Comparison of ENCODE assay signal across 1 cellular context in the genomic region with DNA sequence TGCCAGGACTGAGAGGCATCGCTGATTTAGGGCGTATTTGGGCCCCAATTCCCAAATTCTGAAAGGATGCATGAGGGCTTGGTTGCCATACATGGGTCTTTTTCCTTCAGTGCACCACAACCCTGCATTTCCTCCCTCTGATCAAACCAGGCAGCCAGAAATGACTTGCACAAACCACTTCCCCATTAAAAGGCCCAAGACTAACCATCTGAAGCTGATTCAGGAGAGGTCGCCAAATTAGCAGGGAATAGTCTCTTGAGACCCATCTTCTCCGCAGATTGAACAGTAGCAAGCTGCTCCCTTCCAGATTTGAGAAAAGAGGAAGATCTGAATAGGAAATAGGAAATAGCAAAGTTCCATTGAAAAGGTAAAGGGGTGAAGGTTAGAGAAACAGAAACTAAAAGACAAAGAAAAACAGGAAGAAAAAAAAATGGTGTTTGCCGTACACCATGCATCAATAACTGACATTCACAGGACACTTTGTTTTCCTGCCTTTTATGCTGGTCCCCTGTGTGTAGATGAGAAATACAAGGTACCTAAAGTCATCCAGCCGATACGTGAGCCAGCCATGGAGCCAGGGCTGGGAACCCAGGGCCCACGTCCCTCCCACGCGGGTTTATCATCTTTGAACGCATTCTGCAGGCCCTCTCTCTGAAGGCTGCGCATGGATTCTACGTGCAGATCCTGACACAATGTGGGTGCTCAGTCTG.
TF ChIP-seq lines count a peak whose summit lies in the region.

No MANE protein-coding gene starts in this region.

TF ChIP-seq in K562, 482 proteins besides CTCF, POLR2A, EP300 and RAD21 (continued from another document):
- no peak for TF ChIP-seq ZNF175 (CRISPR knock-in tag; IDR thresholded peaks at IDR 0.05; ENCODE audit: low read depth)
- TF ChIP-seq, protein P1, sequence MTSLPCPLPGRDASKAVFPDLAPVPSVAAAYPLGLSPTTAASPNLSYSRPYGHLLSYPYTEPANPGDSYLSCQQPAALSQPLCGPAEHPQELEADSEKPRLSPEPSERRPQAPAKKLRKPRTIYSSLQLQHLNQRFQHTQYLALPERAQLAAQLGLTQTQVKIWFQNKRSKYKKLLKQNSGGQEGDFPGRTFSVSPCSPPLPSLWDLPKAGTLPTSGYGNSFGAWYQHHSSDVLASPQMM (CRISPR knock-in tag; IDR thresholded peaks at IDR 0.05), result no peak
- TF ChIP-seq, protein P2, sequence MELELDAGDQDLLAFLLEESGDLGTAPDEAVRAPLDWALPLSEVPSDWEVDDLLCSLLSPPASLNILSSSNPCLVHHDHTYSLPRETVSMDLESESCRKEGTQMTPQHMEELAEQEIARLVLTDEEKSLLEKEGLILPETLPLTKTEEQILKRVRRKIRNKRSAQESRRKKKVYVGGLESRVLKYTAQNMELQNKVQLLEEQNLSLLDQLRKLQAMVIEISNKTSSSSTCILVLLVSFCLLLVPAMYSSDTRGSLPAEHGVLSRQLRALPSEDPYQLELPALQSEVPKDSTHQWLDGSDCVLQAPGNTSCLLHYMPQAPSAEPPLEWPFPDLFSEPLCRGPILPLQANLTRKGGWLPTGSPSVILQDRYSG (tag; conservative IDR thresholded peaks at IDR 0.05; ENCODE audit: low read depth), result peak; percentile 33; the same call in 1 of the 2 replicates
- TF ChIP-seq, protein P3, sequence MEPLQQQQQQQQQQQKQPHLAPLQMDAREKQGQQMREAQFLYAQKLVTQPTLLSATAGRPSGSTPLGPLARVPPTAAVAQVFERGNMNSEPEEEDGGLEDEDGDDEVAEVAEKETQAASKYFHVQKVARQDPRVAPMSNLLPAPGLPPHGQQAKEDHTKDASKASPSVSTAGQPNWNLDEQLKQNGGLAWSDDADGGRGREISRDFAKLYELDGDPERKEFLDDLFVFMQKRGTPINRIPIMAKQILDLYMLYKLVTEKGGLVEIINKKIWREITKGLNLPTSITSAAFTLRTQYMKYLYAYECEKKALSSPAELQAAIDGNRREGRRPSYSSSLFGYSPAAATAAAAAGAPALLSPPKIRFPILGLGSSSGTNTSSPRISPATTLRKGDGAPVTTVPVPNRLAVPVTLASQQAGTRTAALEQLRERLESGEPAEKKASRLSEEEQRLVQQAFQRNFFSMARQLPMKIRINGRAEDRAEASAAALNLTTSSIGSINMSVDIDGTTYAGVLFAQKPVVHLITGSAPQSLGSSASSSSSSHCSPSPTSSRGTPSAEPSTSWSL (CRISPR knock-in tag; IDR thresholded peaks at IDR 0.05; ENCODE audit: borderline replicate concordance), result no peak
- no peak for TF ChIP-seq MCM3 (IDR thresholded peaks at IDR 0.05)
- TF ChIP-seq, protein P4, sequence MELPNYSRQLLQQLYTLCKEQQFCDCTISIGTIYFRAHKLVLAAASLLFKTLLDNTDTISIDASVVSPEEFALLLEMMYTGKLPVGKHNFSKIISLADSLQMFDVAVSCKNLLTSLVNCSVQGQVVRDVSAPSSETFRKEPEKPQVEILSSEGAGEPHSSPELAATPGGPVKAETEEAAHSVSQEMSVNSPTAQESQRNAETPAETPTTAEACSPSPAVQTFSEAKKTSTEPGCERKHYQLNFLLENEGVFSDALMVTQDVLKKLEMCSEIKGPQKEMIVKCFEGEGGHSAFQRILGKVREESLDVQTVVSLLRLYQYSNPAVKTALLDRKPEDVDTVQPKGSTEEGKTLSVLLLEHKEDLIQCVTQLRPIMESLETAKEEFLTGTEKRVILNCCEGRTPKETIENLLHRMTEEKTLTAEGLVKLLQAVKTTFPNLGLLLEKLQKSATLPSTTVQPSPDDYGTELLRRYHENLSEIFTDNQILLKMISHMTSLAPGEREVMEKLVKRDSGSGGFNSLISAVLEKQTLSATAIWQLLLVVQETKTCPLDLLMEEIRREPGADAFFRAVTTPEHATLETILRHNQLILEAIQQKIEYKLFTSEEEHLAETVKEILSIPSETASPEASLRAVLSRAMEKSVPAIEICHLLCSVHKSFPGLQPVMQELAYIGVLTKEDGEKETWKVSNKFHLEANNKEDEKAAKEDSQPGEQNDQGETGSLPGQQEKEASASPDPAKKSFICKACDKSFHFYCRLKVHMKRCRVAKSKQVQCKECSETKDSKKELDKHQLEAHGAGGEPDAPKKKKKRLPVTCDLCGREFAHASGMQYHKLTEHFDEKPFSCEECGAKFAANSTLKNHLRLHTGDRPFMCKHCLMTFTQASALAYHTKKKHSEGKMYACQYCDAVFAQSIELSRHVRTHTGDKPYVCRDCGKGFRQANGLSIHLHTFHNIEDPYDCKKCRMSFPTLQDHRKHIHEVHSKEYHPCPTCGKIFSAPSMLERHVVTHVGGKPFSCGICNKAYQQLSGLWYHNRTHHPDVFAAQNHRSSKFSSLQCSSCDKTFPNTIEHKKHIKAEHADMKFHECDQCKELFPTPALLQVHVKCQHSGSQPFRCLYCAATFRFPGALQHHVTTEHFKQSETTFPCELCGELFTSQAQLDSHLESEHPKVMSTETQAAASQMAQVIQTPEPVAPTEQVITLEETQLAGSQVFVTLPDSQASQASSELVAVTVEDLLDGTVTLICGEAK (IDR thresholded peaks at IDR 0.05), result no peak
- TF ChIP-seq, protein P4 (CRISPR knock-in tag; IDR thresholded peaks at IDR 0.05), result no peak
- TF ChIP-seq ZNF699 (CRISPR knock-in tag; IDR thresholded peaks at IDR 0.05; ENCODE audit: insufficient replicate concordance), result no peak
- TF ChIP-seq ZNF263 (CRISPR knock-in tag; IDR thresholded peaks at IDR 0.05; ENCODE audit: borderline replicate concordance), result no peak
- TF ChIP-seq ZNF232 (CRISPR knock-in tag; IDR thresholded peaks at IDR 0.05), result no peak
- no peak for TF ChIP-seq KLF13 (tag; IDR thresholded peaks at IDR 0.05; ENCODE audit: borderline replicate concordance, low read depth)
- no peak for TF ChIP-seq TARDBP (IDR thresholded peaks at IDR 0.05)
- TF ChIP-seq, protein P5, sequence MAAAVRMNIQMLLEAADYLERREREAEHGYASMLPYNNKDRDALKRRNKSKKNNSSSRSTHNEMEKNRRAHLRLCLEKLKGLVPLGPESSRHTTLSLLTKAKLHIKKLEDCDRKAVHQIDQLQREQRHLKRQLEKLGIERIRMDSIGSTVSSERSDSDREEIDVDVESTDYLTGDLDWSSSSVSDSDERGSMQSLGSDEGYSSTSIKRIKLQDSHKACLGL (CRISPR knock-in tag; IDR thresholded peaks at IDR 0.05; ENCODE audit: borderline replicate concordance, poor library complexity, severe bottlenecking), result no peak
